8 cellular contexts compared by ENCODE assay signal in the genomic region with DNA sequence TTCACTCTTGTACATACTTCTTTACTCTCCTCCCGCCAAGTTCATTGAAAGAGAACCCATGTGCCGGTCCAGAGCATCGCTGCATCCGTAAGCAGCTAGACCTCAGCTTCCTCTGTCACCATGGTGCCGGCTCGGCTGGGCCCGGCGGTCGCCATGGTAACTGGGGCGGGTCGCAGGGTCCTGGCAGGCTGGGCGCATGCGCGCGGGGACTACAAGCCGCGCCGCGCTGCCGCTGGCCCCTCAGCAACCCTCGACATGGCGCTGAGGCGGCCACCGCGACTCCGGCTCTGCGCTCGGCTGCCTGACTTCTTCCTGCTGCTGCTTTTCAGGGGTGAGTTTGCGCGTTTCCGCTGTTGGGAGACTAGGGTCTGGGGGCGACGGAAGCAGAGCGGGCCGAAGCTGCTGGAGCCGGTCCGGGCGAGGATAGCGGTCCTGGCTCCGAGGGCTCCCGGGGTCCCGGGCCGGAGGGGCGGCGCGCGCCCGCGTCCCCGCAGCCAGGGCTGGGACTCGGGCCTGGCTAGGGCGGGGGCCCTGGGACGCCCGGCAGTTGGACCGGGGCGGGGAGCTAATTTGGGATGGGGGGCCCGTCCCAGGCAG. TPM values are rescaled to one million over a fixed set of nuclear protein-coding genes. Genes with fewer than 3 reads are reported as not detected.
DNase-seq lines count a peak whose midpoint lies in the region; ATAC-seq and TF ChIP-seq lines count a peak whose summit lies in the region.

A gene (plus strand): TSS at position 244 of the 597 bp plus-strand sequence. CDS start 12 bp downstream, at position 256.

- ATAC-seq in GM19043 (IDR thresholded peaks at IDR 0.05; ENCODE audit: low read depth, unreplicated experiment) (peak; percentile 80), HG03378 (IDR thresholded peaks at IDR 0.05; ENCODE audit: unreplicated experiment) (peak; percentile 49), memory B cell (ENCODE audit: low read depth) (peak; percentile 89)

- DNase-seq in AG04449 (ENCODE audit: low read depth, low spot score) = peak; percentile 52
- peak; percentile 98 for DNase-seq in NCI-H526 treated with DMSO at 0.1 percent for 48 hours (lab: John Stamatoyannopoulos, UW)
- peak; percentile 90 for DNase-seq in activated CD8-positive, alpha-beta memory T cell treated with anti-CD3 and anti-CD28 coated beads, Interleukin-2, amount 50 U/mL, for 24 hours (ENCODE audit: extremely low read depth)
- DNase-seq in endodermal cell = peak; percentile 99
- DNase-seq in memory B cell (ENCODE audit: low spot score in 2 of 2) = peak; percentile 98 to 99
- DNase-seq in stimulated activated CD4-positive, alpha-beta T cell treated with anti-CD3 and anti-CD28 coated beads, TNF-alpha, amount 100 ng/mL, for 4 hours (ENCODE audit: low read depth in 3 of 3) = peak; percentile 94

- H3K4me3 Mint-ChIP-seq in endodermal cell (peak within 1 kb of the TSS; percentile 83), memory B cell (peak within 1 kb of the TSS; percentile 95)

- TF ChIP-seq CTCF in AG04449 (IDR thresholded peaks at IDR 0.05; ENCODE audit: insufficient read depth, low read length, missing control alignments) (no peak), endodermal cell (conservative IDR thresholded peaks at IDR 0.05) (no peak)

- no peaks in the 10 kb centered on the region for H3K36me3 Mint-ChIP-seq in endodermal cell (ENCODE audit: low read depth)
- no peaks in the 10 kb centered on the region for H3K36me3 Mint-ChIP-seq in memory B cell

- peaks cover 24% of the 10 kb centered on the region for H3K27me3 Mint-ChIP-seq in endodermal cell (ENCODE audit: insufficient read depth)
- H3K27me3 Mint-ChIP-seq in memory B cell = peaks cover 3% of the 10 kb centered on the region

- H3K4me1 ChIP-seq in endodermal cell (ENCODE audit: control insufficient read depth, insufficient read depth, low read length) = peaks cover 3% of the 10 kb centered on the region

- H3K27ac Mint-ChIP-seq in endodermal cell (peak within 1 kb of the TSS; percentile 93), memory B cell (peak within 1 kb of the TSS; percentile 95)

- H3K4me1 Mint-ChIP-seq in endodermal cell = peaks cover 8% of the 10 kb centered on the region
- H3K4me1 Mint-ChIP-seq in memory B cell = peaks cover 29% of the 10 kb centered on the region

- CTCF ChIA-PET in AG04449 (lab: Yijun Ruan, JAX) = interaction anchor here (0.8 to 10.4 kb wide), 5 partner anchors 10 to 71 kb away, joined by 3 to 98 read pairs (median 13); no protein-coding TSS in a partner anchor

- peaks cover 9% of the 10 kb centered on the region for H3K27me3 ChIP-seq in endodermal cell (ENCODE audit: control insufficient read depth, insufficient read depth, low read length, poor library complexity, severe bottlenecking)

- H3K4me3 ChIP-seq in AG04449 (ENCODE audit: low read depth, low read length) (peak within 1 kb of the TSS; percentile 92), endodermal cell (ENCODE audit: low read length) (peak within 1 kb of the TSS; percentile 77)

- H3K36me3 ChIP-seq in endodermal cell (ENCODE audit: control insufficient read depth, insufficient read depth, low read length) = no peaks in the 10 kb centered on the region

- WGBS in endodermal cell (ENCODE audit: insufficient coverage in 1 of 2, insufficient read length in 1 of 2), 2 experiments = 0% methylated on average over 17 to 57 of the region's 57 CpGs

- H3K9ac ChIP-seq in endodermal cell (ENCODE audit: extremely low read depth, low read length, poor library complexity, severe bottlenecking) = peak within 1 kb of the TSS; percentile 26

- H3K9me3 Mint-ChIP-seq in endodermal cell (no peaks in the 10 kb centered on the region), memory B cell (peaks cover 2% of the 10 kb centered on the region)

- POLR2A ChIA-PET in AG04449 (lab: Yijun Ruan, JAX) = interaction anchor here (0.6 to 1.0 kb wide), 3 partner anchors 19 to 65 kb away, joined by 3 to 4 read pairs (median 4); no protein-coding TSS in a partner anchor

- H3K27ac ChIP-seq in endodermal cell (ENCODE audit: low read depth, low read length) = peak within 1 kb of the TSS; percentile 82

- no peaks in the 10 kb centered on the region for H3K9me3 ChIP-seq in endodermal cell (ENCODE audit: control insufficient read depth, low read length)

RNA-seq across cellular contexts. Expression of the gene that starts here (rescaled TPM):
- total RNA-seq in endodermal cell = 10 to 100 TPM; 35.8 to 41.8 TPM
- polyA plus RNA-seq in endodermal cell (2013, experiment 1 of 2) = 110 TPM
- 105 TPM for polyA plus RNA-seq in endodermal cell (2013, experiment 2 of 2)

Comparison
In these comparisons a context has a peak if more than half of its experiments do, and no peak if none do; other contexts are left out.
1. Peak in every context shown above with its lines: DNase-seq, ATAC-seq, H3K4me3 ChIP-seq and H3K27ac ChIP-seq.